In the genomic region with DNA sequence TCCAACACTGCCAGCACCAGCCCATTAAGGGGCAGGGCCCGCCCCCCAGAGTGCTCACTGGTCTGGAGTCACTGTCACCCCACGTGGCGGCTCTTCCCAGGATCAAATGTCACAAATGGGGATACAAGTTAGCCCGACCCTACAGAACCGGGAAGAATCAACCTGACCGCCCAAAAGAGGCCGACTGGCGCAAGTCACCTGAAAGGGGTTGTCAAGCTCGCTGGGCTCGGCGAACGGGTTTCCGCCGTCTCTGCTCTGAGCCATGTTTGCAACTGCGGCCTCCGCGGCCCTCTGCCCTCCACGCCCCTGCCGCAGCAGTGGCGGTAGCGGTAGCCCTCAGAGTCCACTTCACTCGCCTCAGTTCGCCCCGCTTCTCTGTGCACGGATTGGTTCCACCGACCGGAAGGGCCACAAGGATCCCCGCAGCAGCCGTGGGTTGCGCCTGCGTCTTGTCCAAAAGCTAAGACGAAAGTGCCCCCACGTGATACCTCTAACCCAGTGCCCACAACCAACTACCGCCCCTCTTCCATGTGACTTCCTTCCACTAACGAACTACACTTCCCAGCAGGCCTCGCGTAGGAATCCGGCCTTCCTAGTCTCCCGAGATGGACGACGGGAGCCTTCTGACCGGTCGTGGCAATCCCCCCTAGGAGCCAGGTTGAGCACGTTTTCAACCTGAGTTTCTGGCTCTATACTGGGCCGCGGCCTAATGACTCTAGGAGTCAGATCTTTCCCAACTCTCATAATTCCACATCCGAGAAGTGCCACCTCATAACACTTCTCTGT, we compare ENCODE assay signal across 1 cellular context.
TF ChIP-seq lines count a peak whose summit lies in the region.

SCAMP3 (minus strand) TSS at position 473 of the 786 bp plus-strand sequence; CDS start at position 264, 209 bp downstream.

TF ChIP-seq in HepG2, 621 proteins besides CTCF, POLR2A, EP300 and RAD21 (continued from another document and continues in another):
- TF ChIP-seq, protein P1, sequence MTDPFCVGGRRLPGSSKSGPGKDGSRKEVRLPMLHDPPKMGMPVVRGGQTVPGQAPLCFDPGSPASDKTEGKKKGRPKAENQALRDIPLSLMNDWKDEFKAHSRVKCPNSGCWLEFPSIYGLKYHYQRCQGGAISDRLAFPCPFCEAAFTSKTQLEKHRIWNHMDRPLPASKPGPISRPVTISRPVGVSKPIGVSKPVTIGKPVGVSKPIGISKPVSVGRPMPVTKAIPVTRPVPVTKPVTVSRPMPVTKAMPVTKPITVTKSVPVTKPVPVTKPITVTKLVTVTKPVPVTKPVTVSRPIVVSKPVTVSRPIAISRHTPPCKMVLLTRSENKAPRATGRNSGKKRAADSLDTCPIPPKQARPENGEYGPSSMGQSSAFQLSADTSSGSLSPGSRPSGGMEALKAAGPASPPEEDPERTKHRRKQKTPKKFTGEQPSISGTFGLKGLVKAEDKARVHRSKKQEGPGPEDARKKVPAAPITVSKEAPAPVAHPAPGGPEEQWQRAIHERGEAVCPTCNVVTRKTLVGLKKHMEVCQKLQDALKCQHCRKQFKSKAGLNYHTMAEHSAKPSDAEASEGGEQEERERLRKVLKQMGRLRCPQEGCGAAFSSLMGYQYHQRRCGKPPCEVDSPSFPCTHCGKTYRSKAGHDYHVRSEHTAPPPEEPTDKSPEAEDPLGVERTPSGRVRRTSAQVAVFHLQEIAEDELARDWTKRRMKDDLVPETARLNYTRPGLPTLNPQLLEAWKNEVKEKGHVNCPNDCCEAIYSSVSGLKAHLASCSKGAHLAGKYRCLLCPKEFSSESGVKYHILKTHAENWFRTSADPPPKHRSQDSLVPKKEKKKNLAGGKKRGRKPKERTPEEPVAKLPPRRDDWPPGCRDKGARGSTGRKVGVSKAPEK (CRISPR knock-in tag; IDR thresholded peaks at IDR 0.05; ENCODE audit: borderline replicate concordance): no peak
- TF ChIP-seq ZBTB7A (CRISPR knock-in tag; IDR thresholded peaks at IDR 0.05) (0 out of 2 replicates have a peak, but pooled peaks have one; percentile 50), E2F5 (CRISPR knock-in tag; conservative IDR thresholded peaks at IDR 0.05) (peak; percentile 72; the same call in 1 of the 2 replicates), ZNF354B (CRISPR knock-in tag; IDR thresholded peaks at IDR 0.05) (0 out of 2 replicates have a peak, but pooled peaks have one; percentile 38), ZNF850 (CRISPR knock-in tag; conservative IDR thresholded peaks at IDR 0.05) (peak; percentile 64; the same call in 1 of the 2 replicates), TCF7L2 (IDR thresholded peaks at IDR 0.05; ENCODE audit: low read depth, low read length) (no peak), STAT5B (CRISPR knock-in tag; IDR thresholded peaks at IDR 0.05) (no peak), IKZF4 (CRISPR knock-in tag; IDR thresholded peaks at IDR 0.05; ENCODE audit: borderline replicate concordance, low read depth, not compliant biosample characterization) (no peak), ZKSCAN1 (IDR thresholded peaks at IDR 0.05; ENCODE audit: low read length) (no peak), ZNF569 (CRISPR knock-in tag; IDR thresholded peaks at IDR 0.05; ENCODE audit: borderline replicate concordance) (peak; percentile 94), NKX3-1 (CRISPR knock-in tag; IDR thresholded peaks at IDR 0.05) (no peak; the same call in 1 of the 2 replicates), GATAD1 (CRISPR knock-in tag; IDR thresholded peaks at IDR 0.05) (peak; percentile 88), PAF1 (CRISPR knock-in tag; IDR thresholded peaks at IDR 0.05) (peak; percentile 96), SMC3 (IDR thresholded peaks at IDR 0.05; ENCODE audit: low read length) (no peak), TGIF2 (CRISPR knock-in tag; IDR thresholded peaks at IDR 0.05) (no peak), ZNF275 (CRISPR knock-in tag; IDR thresholded peaks at IDR 0.05; ENCODE audit: borderline replicate concordance) (0 out of 2 replicates have a peak, but pooled peaks have one; percentile 41), FOXC1 (CRISPR knock-in tag; IDR thresholded peaks at IDR 0.05; ENCODE audit: borderline replicate concordance) (peak; percentile 73), ZFP36L1 (CRISPR knock-in tag; IDR thresholded peaks at IDR 0.05) (no peak), FOSL2 (CRISPR knock-in tag; IDR thresholded peaks at IDR 0.05) (peak; percentile 56; the same call in 1 of the 2 replicates), ZNF317 (CRISPR knock-in tag; IDR thresholded peaks at IDR 0.05) (peak; percentile 80; the same call in 1 of the 2 replicates), NAIF1 (CRISPR knock-in tag; IDR thresholded peaks at IDR 0.05; ENCODE audit: borderline replicate concordance) (0 out of 2 replicates have a peak, but pooled peaks have one; percentile 59), KDM4B (CRISPR knock-in tag; IDR thresholded peaks at IDR 0.05) (no peak; the same call in 1 of the 2 replicates), ZNF737 (CRISPR knock-in tag; IDR thresholded peaks at IDR 0.05; ENCODE audit: borderline replicate concordance) (no peak), TBP (CRISPR knock-in tag; IDR thresholded peaks at IDR 0.05) (peak; percentile 36; the same call in 1 of the 2 replicates), ZNF703 (CRISPR knock-in tag; IDR thresholded peaks at IDR 0.05; ENCODE audit: borderline replicate concordance) (no peak), RFXAP (CRISPR knock-in tag; IDR thresholded peaks at IDR 0.05; ENCODE audit: borderline replicate concordance) (no peak), CREB3 (CRISPR knock-in tag; IDR thresholded peaks at IDR 0.05) (no peak), HNF4A (CRISPR knock-in tag; IDR thresholded peaks at IDR 0.05) (no peak), RCOR2 (CRISPR knock-in tag; IDR thresholded peaks at IDR 0.05) (no peak), ZNF230 (CRISPR knock-in tag; IDR thresholded peaks at IDR 0.05) (0 out of 2 replicates have a peak, but pooled peaks have one; percentile 73), SPEN (CRISPR knock-in tag; IDR thresholded peaks at IDR 0.05; ENCODE audit: low read depth) (peak; percentile 87), KMT2A (CRISPR knock-in tag; IDR thresholded peaks at IDR 0.05) (peak; percentile 54; the same call in 1 of the 2 replicates), GMEB2 (CRISPR knock-in tag; IDR thresholded peaks at IDR 0.05; ENCODE audit: low read depth) (peak; percentile 58; the same call in 1 of the 2 replicates), ZNF749 (CRISPR knock-in tag; IDR thresholded peaks at IDR 0.05; ENCODE audit: borderline replicate concordance) (peak; percentile 83; the same call in 1 of the 2 replicates), IRF9 (CRISPR knock-in tag; IDR thresholded peaks at IDR 0.05; ENCODE audit: borderline replicate concordance) (peak; percentile 78; the same call in 1 of the 2 replicates), ZNF720 (CRISPR knock-in tag; IDR thresholded peaks at IDR 0.05) (no peak), BRD4 (CRISPR knock-in tag; IDR thresholded peaks at IDR 0.05) (no peak; the same call in 1 of the 2 replicates), ZNF550 (CRISPR knock-in tag; IDR thresholded peaks at IDR 0.05; ENCODE audit: borderline replicate concordance) (no peak), TOPORS (CRISPR knock-in tag; IDR thresholded peaks at IDR 0.05) (peak; percentile 74; the same call in 1 of the 2 replicates), ZNF776 (CRISPR knock-in tag; IDR thresholded peaks at IDR 0.05) (peak; percentile 84), IKZF1 (IDR thresholded peaks at IDR 0.05) (no peak), ZUFSP (CRISPR knock-in tag; IDR thresholded peaks at IDR 0.05; ENCODE audit: borderline replicate concordance) (no peak)
- TF ChIP-seq, protein P2, sequence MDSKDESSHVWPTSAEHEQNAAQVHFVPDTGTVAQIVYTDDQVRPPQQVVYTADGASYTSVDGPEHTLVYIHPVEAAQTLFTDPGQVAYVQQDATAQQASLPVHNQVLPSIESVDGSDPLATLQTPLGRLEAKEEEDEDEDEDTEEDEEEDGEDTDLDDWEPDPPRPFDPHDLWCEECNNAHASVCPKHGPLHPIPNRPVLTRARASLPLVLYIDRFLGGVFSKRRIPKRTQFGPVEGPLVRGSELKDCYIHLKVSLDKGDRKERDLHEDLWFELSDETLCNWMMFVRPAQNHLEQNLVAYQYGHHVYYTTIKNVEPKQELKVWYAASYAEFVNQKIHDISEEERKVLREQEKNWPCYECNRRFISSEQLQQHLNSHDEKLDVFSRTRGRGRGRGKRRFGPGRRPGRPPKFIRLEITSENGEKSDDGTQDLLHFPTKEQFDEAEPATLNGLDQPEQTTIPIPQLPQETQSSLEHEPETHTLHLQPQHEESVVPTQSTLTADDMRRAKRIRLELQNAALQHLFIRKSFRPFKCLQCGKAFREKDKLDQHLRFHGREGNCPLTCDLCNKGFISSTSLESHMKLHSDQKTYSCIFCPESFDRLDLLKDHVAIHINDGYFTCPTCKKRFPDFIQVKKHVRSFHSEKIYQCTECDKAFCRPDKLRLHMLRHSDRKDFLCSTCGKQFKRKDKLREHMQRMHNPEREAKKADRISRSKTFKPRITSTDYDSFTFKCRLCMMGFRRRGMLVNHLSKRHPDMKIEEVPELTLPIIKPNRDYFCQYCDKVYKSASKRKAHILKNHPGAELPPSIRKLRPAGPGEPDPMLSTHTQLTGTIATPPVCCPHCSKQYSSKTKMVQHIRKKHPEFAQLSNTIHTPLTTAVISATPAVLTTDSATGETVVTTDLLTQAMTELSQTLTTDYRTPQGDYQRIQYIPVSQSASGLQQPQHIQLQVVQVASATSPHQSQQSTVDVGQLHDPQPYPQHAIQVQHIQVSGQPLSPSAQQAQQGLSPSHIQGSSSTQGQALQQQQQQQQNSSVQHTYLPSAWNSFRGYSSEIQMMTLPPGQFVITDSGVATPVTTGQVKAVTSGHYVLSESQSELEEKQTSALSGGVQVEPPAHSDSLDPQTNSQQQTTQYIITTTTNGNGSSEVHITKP (CRISPR knock-in tag; IDR thresholded peaks at IDR 0.05; ENCODE audit: low read depth): no peak
- TF ChIP-seq, protein P3, sequence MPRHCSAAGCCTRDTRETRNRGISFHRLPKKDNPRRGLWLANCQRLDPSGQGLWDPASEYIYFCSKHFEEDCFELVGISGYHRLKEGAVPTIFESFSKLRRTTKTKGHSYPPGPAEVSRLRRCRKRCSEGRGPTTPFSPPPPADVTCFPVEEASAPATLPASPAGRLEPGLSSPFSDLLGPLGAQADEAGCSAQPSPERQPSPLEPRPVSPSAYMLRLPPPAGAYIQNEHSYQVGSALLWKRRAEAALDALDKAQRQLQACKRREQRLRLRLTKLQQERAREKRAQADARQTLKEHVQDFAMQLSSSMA (CRISPR knock-in tag; IDR thresholded peaks at IDR 0.05): 0 out of 2 replicates have a peak, but pooled peaks have one; percentile 31
- TF ChIP-seq, protein P4, sequence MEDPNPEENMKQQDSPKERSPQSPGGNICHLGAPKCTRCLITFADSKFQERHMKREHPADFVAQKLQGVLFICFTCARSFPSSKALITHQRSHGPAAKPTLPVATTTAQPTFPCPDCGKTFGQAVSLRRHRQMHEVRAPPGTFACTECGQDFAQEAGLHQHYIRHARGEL (CRISPR knock-in tag; IDR thresholded peaks at IDR 0.05): no peak
